In genomic region chr7:80637453-80637852, GRCh38 we compare ENCODE assay signal across 28 cellular contexts. TPM values are rescaled to one million over a fixed set of nuclear protein-coding genes. Genes with fewer than 3 reads are reported as not detected.
A peak's percentile ranks its signal among the peaks of the same experiment; 100 is the strongest.
DNase-seq lines count a peak whose midpoint lies in the region; ATAC-seq and TF ChIP-seq lines count a peak whose summit lies in the region.
"Had no signal": no experiment of that assay in that cellular context is flagged by ENCODE, and none has a peak within 500 bp of the region (broad histone marks: within the 10 kb centered on the region; RNA-seq: fewer than 3 reads in every experiment).

No MANE protein-coding gene starts in this region.

- H3K27me3 ChIP-seq in OCI-LY3 (ENCODE audit: low read depth, low read length): no peaks in the 10 kb centered on the region
- H3K27me3 ChIP-seq: colonic mucosa, esophagus squamous epithelium had no signal

- TF ChIP-seq CTCF in OCI-LY3 (IDR thresholded peaks at IDR 0.05; ENCODE audit: low read depth, low read length): no peak

- H3K4me1 ChIP-seq in OCI-LY3 (ENCODE audit: low read length): peaks cover 51% of the 10 kb centered on the region
- H3K4me1 ChIP-seq: colonic mucosa had no signal

- H3K36me3 Mint-ChIP-seq in activated naive CD4-positive, alpha-beta T cell treated with anti-CD3 and anti-CD28 coated beads, Interleukin-2, amount 10 ng/mL, durations not matched to agents 7 days and 5 days: no peaks in the 10 kb centered on the region
- H3K36me3 Mint-ChIP-seq: CD4-positive, alpha-beta memory T cell; naive thymus-derived CD4-positive, alpha-beta T cell; stimulated activated memory B cell treated with anti-CD40 and anti-IgM and Interleukin-4, amounts not matched to agents 10 μg/mL and 1 μg/mL and 100 μg/mL, for 72 hours had no signal

- H2AFZ ChIP-seq in OCI-LY3 (ENCODE audit: low read depth, low read length): no peak overlapping the region
- H2AFZ ChIP-seq: GM23248 had no signal

- H3K9ac ChIP-seq in OCI-LY3 (ENCODE audit: low read length): peak overlapping the region; percentile 26; the same call in 1 of the 2 replicates
- H3K9ac ChIP-seq: GM23248, SK-N-SH had no signal

- H3K4me3 Mint-ChIP-seq in activated naive CD4-positive, alpha-beta T cell treated with anti-CD3 and anti-CD28 coated beads, Interleukin-2, amount 10 ng/mL, durations not matched to agents 7 days and 5 days: no peak overlapping the region
- H3K4me3 Mint-ChIP-seq: activated T-cell treated with anti-CD3 and anti-CD28 coated beads, Interleukin-2, amount 50 U/mL, for 4 hours; CD4-positive, alpha-beta memory T cell; effector memory CD8-positive, alpha-beta T cell; naive thymus-derived CD4-positive, alpha-beta T cell; stimulated activated memory B cell treated with anti-CD40 and anti-IgM and Interleukin-4, amounts not matched to agents 10 μg/mL and 1 μg/mL and 100 μg/mL, for 72 hours had no signal

- no peaks in the 10 kb centered on the region for H3K27me3 Mint-ChIP-seq in activated naive CD4-positive, alpha-beta T cell treated with anti-CD3 and anti-CD28 coated beads, Interleukin-2, amount 10 ng/mL, durations not matched to agents 7 days and 5 days
- H3K27me3 Mint-ChIP-seq: CD4-positive, alpha-beta memory T cell; effector memory CD8-positive, alpha-beta T cell; naive thymus-derived CD4-positive, alpha-beta T cell; stimulated activated memory B cell treated with anti-CD40 and anti-IgM and Interleukin-4, amounts not matched to agents 10 μg/mL and 1 μg/mL and 100 μg/mL, for 72 hours had no signal

- peaks cover 17% of the 10 kb centered on the region for H3K36me3 ChIP-seq in OCI-LY3 (replicated peaks; ENCODE audit: low read depth, low read length)
- H3K36me3 ChIP-seq: colonic mucosa, esophagus squamous epithelium, thoracic aorta had no signal

- peak overlapping the region; percentile 49 for H3K4me3 ChIP-seq in OCI-LY3 (ENCODE audit: low read length)
- H3K4me3 ChIP-seq: colonic mucosa, esophagus squamous epithelium, GM23248, thoracic aorta had no signal

- H3K4me2 ChIP-seq in OCI-LY3 (ENCODE audit: low read length): peak overlapping the region; percentile 64
- H3K4me2 ChIP-seq: SK-N-SH had no signal

- H4K20me1 ChIP-seq in OCI-LY3 (ENCODE audit: insufficient read depth, low read length): no peaks in the 10 kb centered on the region

- H3K27ac ChIP-seq in OCI-LY3 (ENCODE audit: low read length): peak overlapping the region; percentile 82
- H3K27ac ChIP-seq: colonic mucosa, esophagus squamous epithelium, GM23248, thoracic aorta had no signal

- CTCF ChIA-PET in activated naive CD4-positive, alpha-beta T cell treated with anti-CD3 and anti-CD28 coated beads, Interleukin-2, amount 10 ng/mL, durations not matched to agents 7 days and 5 days (lab: Charles Lee): no interaction called here

- DNase-seq in foreskin melanocyte (peak; percentile 75), myocyte (ENCODE audit: low read depth) (peak; percentile 81)
- no peak for DNase-seq in activated naive CD4-positive, alpha-beta T cell treated with anti-CD3 and anti-CD28 coated beads, Interleukin-2, amount 10 ng/mL, durations not matched to agents 7 days and 5 days
- DNase-seq: activated CD4-positive, alpha-beta T cell treated with anti-CD3 and anti-CD28 coated beads for 48 hours; activated T-cell treated with anti-CD3 and anti-CD28 coated beads, Interleukin-2, amount 50 U/mL, for 4 hours; CD4-positive, alpha-beta memory T cell; colonic mucosa; effector memory CD8-positive, alpha-beta T cell; esophagus squamous epithelium; GM23248; KBM-7; kidney glomerular epithelial cell; mesendoderm; naive thymus-derived CD4-positive, alpha-beta T cell; NCI-H1694; nucleus accumbens; RPMI8226; SK-N-SH; stimulated activated CD4-positive, alpha-beta T cell treated with anti-CD3 and anti-CD28 coated beads, Interleukin-4, amount 100 ng/mL, for 1 hour; T-helper 2 cell had no signal

- H3K27ac Mint-ChIP-seq in activated naive CD4-positive, alpha-beta T cell treated with anti-CD3 and anti-CD28 coated beads, Interleukin-2, amount 10 ng/mL, durations not matched to agents 7 days and 5 days: no peak overlapping the region
- H3K27ac Mint-ChIP-seq: CD4-positive, alpha-beta memory T cell; effector memory CD8-positive, alpha-beta T cell; naive thymus-derived CD4-positive, alpha-beta T cell; stimulated activated memory B cell treated with anti-CD40 and anti-IgM and Interleukin-4, amounts not matched to agents 10 μg/mL and 1 μg/mL and 100 μg/mL, for 72 hours had no signal

- no peaks in the 10 kb centered on the region for H3K79me2 ChIP-seq in OCI-LY3 (ENCODE audit: low read length)

- peaks cover 11% of the 10 kb centered on the region for H3K9me3 ChIP-seq in OCI-LY3 (ENCODE audit: insufficient read depth, low read length)
- H3K9me3 ChIP-seq: colonic mucosa, esophagus squamous epithelium, thoracic aorta had no signal

- no peaks in the 10 kb centered on the region for H3K4me1 Mint-ChIP-seq in activated naive CD4-positive, alpha-beta T cell treated with anti-CD3 and anti-CD28 coated beads, Interleukin-2, amount 10 ng/mL, durations not matched to agents 7 days and 5 days
- H3K4me1 Mint-ChIP-seq: CD4-positive, alpha-beta memory T cell; stimulated activated memory B cell treated with anti-CD40 and anti-IgM and Interleukin-4, amounts not matched to agents 10 μg/mL and 1 μg/mL and 100 μg/mL, for 72 hours had no signal

- no peaks in the 10 kb centered on the region for H3K9me3 Mint-ChIP-seq in activated naive CD4-positive, alpha-beta T cell treated with anti-CD3 and anti-CD28 coated beads, Interleukin-2, amount 10 ng/mL, durations not matched to agents 7 days and 5 days
- H3K9me3 Mint-ChIP-seq: effector memory CD8-positive, alpha-beta T cell; naive thymus-derived CD4-positive, alpha-beta T cell; stimulated activated memory B cell treated with anti-CD40 and anti-IgM and Interleukin-4, amounts not matched to agents 10 μg/mL and 1 μg/mL and 100 μg/mL, for 72 hours had no signal

- ATAC-seq in HG03175 (IDR thresholded peaks at IDR 0.05; ENCODE audit: unreplicated experiment): no peak
- ATAC-seq in GM21367 (IDR thresholded peaks at IDR 0.05; ENCODE audit: unreplicated experiment): no peak
- no peak for ATAC-seq in GM21423 (IDR thresholded peaks at IDR 0.05; ENCODE audit: unreplicated experiment)
- ATAC-seq: activated T-cell treated with anti-CD3 and anti-CD28 coated beads, Interleukin-2, amount 50 U/mL, for 4 hours; effector memory CD8-positive, alpha-beta T cell had no signal

RNA-seq across cellular contexts. Expression of gene CD36, which starts 1.0 kb away (rescaled TPM):
- total RNA-seq in myocyte: 38.8 and 46.2 TPM in 2 replicates
- 16.6 TPM for polyA plus RNA-seq in myocyte (2012)
- total RNA-seq: activated CD8-positive, alpha-beta memory T cell treated with anti-CD3 and anti-CD28 coated beads for 36 hours; GM23248; HT1080 had no signal
